ENCODE assay signal across 15 cellular contexts in the genomic region with DNA sequence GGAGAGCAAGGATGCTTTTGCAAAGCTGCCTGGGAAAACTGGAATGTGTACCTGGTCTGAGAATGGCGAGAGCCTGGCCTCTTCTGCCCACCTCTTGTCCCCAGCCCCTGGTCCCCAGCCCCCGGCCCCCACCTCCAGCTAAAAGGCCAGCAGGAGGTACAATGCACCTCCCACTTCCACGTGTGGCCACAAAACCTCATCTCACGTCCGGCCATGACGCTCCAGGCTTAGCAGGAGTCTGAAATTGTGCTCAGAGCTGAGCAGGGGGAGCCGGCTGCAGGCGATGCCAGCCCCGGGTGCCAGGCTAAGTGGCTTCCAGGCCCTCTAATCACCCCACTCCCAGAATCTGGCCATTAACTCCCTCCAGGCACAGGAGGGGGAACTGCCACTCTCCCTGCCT.
DNase-seq lines count a peak whose midpoint lies in the region; ATAC-seq and TF ChIP-seq lines count a peak whose summit lies in the region.
"Had no signal": no experiment of that assay in that cellular context is flagged by ENCODE, and none has a peak within 500 bp of the region (broad histone marks: within the 10 kb centered on the region; RNA-seq: fewer than 3 reads in every experiment).

No MANE protein-coding gene starts in this region.

- CTCF ChIA-PET in activated naive CD4-positive, alpha-beta T cell treated with anti-CD3 and anti-CD28 coated beads, Interleukin-2, amount 10 ng/mL, durations not matched to agents 7 days and 5 days (lab: Charles Lee): no interaction called here

- no peak for ATAC-seq in upper lobe of right lung
- ATAC-seq: A549; CD8-positive, alpha-beta T cell had no signal

- H3K4me1 ChIP-seq in upper lobe of right lung: no peaks in the 10 kb centered on the region
- H3K4me1 ChIP-seq: A549, HAP-1 had no signal

- H3K27me3 ChIP-seq in upper lobe of right lung: no peaks in the 10 kb centered on the region

- intact Hi-C loops in upper lobe of right lung (cut with DNase I): no loop called here

- no peaks in the 10 kb centered on the region for H3K9me3 Mint-ChIP-seq in activated naive CD4-positive, alpha-beta T cell treated with anti-CD3 and anti-CD28 coated beads, Interleukin-2, amount 10 ng/mL, durations not matched to agents 7 days and 5 days

- H3K27me3 Mint-ChIP-seq in activated naive CD4-positive, alpha-beta T cell treated with anti-CD3 and anti-CD28 coated beads, Interleukin-2, amount 10 ng/mL, durations not matched to agents 7 days and 5 days: peaks cover 6% of the 10 kb centered on the region

- no peaks in the 10 kb centered on the region for H3K36me3 ChIP-seq in upper lobe of right lung
- H3K36me3 ChIP-seq: HAP-1 had no signal

- no peaks in the 10 kb centered on the region for H3K4me1 Mint-ChIP-seq in activated naive CD4-positive, alpha-beta T cell treated with anti-CD3 and anti-CD28 coated beads, Interleukin-2, amount 10 ng/mL, durations not matched to agents 7 days and 5 days
- H3K4me1 Mint-ChIP-seq: CD14-positive monocyte had no signal

- H3K27ac ChIP-seq in coronary artery (no peak overlapping the region), upper lobe of right lung (no peak overlapping the region)
- H3K27ac ChIP-seq: A549 had no signal

- H3K9me3 ChIP-seq in upper lobe of right lung: no peaks in the 10 kb centered on the region
- H3K9me3 ChIP-seq: A549, HAP-1 had no signal

- H3K4me3 ChIP-seq in coronary artery (no peak overlapping the region), upper lobe of right lung (no peak overlapping the region)
- H3K4me3 ChIP-seq: A549, HAP-1 had no signal

- peak; percentile 17 for DNase-seq in activated naive CD4-positive, alpha-beta T cell treated with anti-CD3 and anti-CD28 coated beads, Interleukin-2, amount 10 ng/mL, durations not matched to agents 7 days and 5 days
- DNase-seq in activated naive CD4-positive, alpha-beta T cell (lab: John Stamatoyannopoulos, UW): no peak
- DNase-seq in coronary artery (ENCODE audit: low spot score) (peak; percentile 52), mesenteric fat pad (ENCODE audit: low spot score) (peak; percentile 68), upper lobe of right lung (peak; percentile 33), anterior cingulate cortex (lab: John Stamatoyannopoulos, UW) (no peak), AG08396 (ENCODE audit: low spot score) (no peak)
- DNase-seq: CD8-positive, alpha-beta T cell; COR-L47; DMS153; DMS79 treated with DMSO at 0.1 percent for 48 hours; GF-D8 had no signal

- TF ChIP-seq CTCF in coronary artery (IDR thresholded peaks at IDR 0.05): no peak
- TF ChIP-seq CTCF in upper lobe of right lung (IDR thresholded peaks at IDR 0.05): no peak

- H3K27ac Mint-ChIP-seq in activated naive CD4-positive, alpha-beta T cell treated with anti-CD3 and anti-CD28 coated beads, Interleukin-2, amount 10 ng/mL, durations not matched to agents 7 days and 5 days: no peak overlapping the region
- H3K27ac Mint-ChIP-seq: CD14-positive monocyte; CD8-positive, alpha-beta T cell had no signal

- H3K36me3 Mint-ChIP-seq in activated naive CD4-positive, alpha-beta T cell treated with anti-CD3 and anti-CD28 coated beads, Interleukin-2, amount 10 ng/mL, durations not matched to agents 7 days and 5 days: no peaks in the 10 kb centered on the region
- H3K36me3 Mint-ChIP-seq: CD14-positive monocyte; CD8-positive, alpha-beta T cell had no signal

- no peak overlapping the region for H3K4me3 Mint-ChIP-seq in activated naive CD4-positive, alpha-beta T cell treated with anti-CD3 and anti-CD28 coated beads, Interleukin-2, amount 10 ng/mL, durations not matched to agents 7 days and 5 days
- H3K4me3 Mint-ChIP-seq: CD14-positive monocyte; CD8-positive, alpha-beta T cell had no signal

Comparison
In these comparisons a context has a peak if more than half of its experiments do, and no peak if none do; other contexts are left out.
1. DNase-seq: peak in activated naive CD4-positive, alpha-beta T cell treated with anti-CD3 and anti-CD28 coated beads, Interleukin-2, amount 10 ng/mL, durations not matched to agents 7 days and 5 days (single experiment), coronary artery (single experiment), mesenteric fat pad (single experiment) and upper lobe of right lung (single experiment); none in activated naive CD4-positive, alpha-beta T cell (0 of 4), anterior cingulate cortex (0 of 58) and AG08396 (single experiment).